In the genomic region with DNA sequence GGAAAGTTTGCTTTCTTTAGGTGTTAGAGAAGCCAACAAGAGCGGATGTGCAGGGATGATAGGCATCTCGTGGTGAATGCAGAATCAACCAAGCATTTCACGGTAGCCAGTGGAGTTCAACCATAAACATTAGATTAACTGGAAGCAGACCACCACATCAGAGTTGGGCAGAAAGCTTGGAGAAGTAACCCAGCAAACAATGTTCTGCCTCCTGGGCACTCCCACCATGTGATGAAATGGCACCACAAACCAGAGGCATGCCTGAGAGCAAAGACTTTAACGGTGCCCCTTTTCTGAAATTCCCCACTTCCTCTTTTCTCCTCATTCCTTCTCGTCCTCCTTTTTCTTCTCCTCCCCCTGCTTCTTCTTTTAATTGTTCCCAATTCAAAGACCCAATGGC, we compare ENCODE assay signal across 1 cellular context.
TF ChIP-seq lines count a peak whose summit lies in the region.

No MANE protein-coding gene starts in this region.

TF ChIP-seq in H1, 55 proteins besides CTCF, POLR2A, EP300 and RAD21 (continued from another document):
- no peak for TF ChIP-seq TBP (IDR thresholded peaks at IDR 0.05; ENCODE audit: low read depth, low read length)
- no peak for TF ChIP-seq SIRT6 (IDR thresholded peaks at IDR 0.05; ENCODE audit: low read length)
- no peak for TF ChIP-seq BACH1 (IDR thresholded peaks at IDR 0.05; ENCODE audit: low read length)
- TF ChIP-seq SRF (IDR thresholded peaks at IDR 0.05; ENCODE audit: low read depth, low read length), result no peak
